Comparison of ENCODE assay signal across 1 cellular context in the genomic region with DNA sequence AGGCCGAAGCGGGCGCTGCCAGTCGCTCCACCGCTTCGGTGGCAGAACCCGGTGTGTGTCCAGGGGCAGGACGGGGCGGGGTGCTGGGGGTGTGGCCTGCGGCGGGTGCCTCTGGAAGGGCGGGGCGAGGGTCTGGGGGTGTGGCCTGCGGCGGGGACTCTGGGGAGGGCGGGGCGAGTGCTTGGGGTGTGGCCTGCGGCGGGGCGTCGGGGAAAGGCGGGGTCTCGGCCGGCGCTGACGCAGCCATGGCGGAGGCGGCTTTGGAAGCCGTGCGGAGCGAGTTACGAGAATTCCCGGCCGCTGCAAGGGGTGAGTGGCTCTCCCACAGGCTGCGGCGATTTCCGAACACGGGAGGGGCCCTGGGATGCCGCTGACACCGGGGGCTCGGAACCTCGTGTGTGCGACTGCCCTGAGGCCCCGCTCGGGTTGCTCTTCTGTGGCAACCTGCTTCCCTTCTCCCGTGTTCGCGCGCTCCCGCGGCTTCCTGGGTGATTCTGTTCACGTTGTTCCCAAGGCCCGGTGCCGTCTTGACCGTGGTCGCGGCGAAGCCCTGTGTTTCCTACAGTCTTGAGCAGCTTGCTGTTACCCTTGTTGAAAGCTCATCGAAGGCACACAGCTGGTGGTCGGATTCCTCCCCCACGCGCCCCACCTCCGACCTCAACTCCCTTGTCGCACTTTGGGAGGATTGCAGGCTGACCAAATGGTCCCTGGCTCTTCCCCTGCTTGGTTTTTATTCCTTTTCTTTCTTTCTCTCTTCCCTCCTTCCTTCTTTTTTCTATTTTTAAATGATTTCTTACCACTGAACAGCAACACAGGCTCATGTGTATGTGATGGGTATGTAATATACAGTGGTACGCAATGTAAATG.
TF ChIP-seq lines count a peak whose summit lies in the region.

A gene (plus strand): TSS at position 213 of the 867 bp plus-strand sequence. CDS start 33 bp downstream, at position 246.

TF ChIP-seq in IMR-90, 13 proteins besides CTCF, POLR2A, EP300 and RAD21:
- TF ChIP-seq CEBPB (IDR thresholded peaks at IDR 0.05; ENCODE audit: low read depth, low read length) (no peak), MXI1 (IDR thresholded peaks at IDR 0.05; ENCODE audit: borderline replicate concordance, low read depth, low read length) (peak; percentile 39; the same call in 1 of the 2 replicates)
